ENCODE assay signal across 1 cellular context in genomic region chr7:12725575-12726316, GRCh38.
TF ChIP-seq lines count a peak whose summit lies in the region.

No MANE protein-coding gene starts in this region.

TF ChIP-seq in GM23338, 12 proteins besides CTCF, POLR2A, EP300 and RAD21 (continued from another document):
- TF ChIP-seq ZNF462 (CRISPR knock-in tag; IDR thresholded peaks at IDR 0.05): no peak
- TF ChIP-seq CREB1 (CRISPR knock-in tag; IDR thresholded peaks at IDR 0.05; ENCODE audit: low read depth): no peak
- no peak for TF ChIP-seq POLR2AphosphoS5 (IDR thresholded peaks at IDR 0.05; ENCODE audit: low read depth)
- TF ChIP-seq REST (IDR thresholded peaks at IDR 0.05; ENCODE audit: unreplicated experiment): no peak
